8 cellular contexts compared by ENCODE assay signal in genomic region chr6:166627039-166627874, GRCh38. TPM values are rescaled to one million over a fixed set of nuclear protein-coding genes. Genes with fewer than 3 reads are reported as not detected.
DNase-seq lines count a peak whose midpoint lies in the region; ATAC-seq and TF ChIP-seq lines count a peak whose summit lies in the region.

RPS6KA2 (minus strand) TSS chr6:166627251; CDS start chr6:166627019, 232 bp downstream.

- H3K9me3 ChIP-seq in gastroesophageal sphincter (no peaks in the 10 kb centered on the region), neutrophil (no peaks in the 10 kb centered on the region)

- H3K36me3 ChIP-seq in gastroesophageal sphincter (no peaks in the 10 kb centered on the region), neutrophil (no peaks in the 10 kb centered on the region)

- TF ChIP-seq CTCF in HFF-Myc (IDR thresholded peaks at IDR 0.05; ENCODE audit: low read depth, low read length, missing control alignments) (no peak), gastroesophageal sphincter (IDR thresholded peaks at IDR 0.05) (no peak), neutrophil (IDR thresholded peaks at IDR 0.05) (peak; percentile 37), subcutaneous adipose tissue (IDR thresholded peaks at IDR 0.05; ENCODE audit: low read depth) (no peak)

- TF ChIP-seq EP300 in gastroesophageal sphincter (IDR thresholded peaks at IDR 0.05), result no peak

- peak within 1 kb of the TSS; percentile 75 for H3K4me3 ChIP-seq in HFF-Myc (replicated peaks; ENCODE audit: low read depth, low read length)
- H3K4me3 ChIP-seq in gastroesophageal sphincter, result peak within 1 kb of the TSS; percentile 73 to 91
- H3K4me3 ChIP-seq in neutrophil (ENCODE audit: low read depth in 1 of 2, low read length in 1 of 2), result peak within 1 kb of the TSS; percentile 74 to 85

- peak; percentile 92 for ATAC-seq in gastroesophageal sphincter

- H3K27ac ChIP-seq in gastroesophageal sphincter (peak within 1 kb of the TSS; percentile 68 to 95 (median 93)), neutrophil (peak within 1 kb of the TSS; percentile 81)

- TF ChIP-seq POLR2A in gastroesophageal sphincter (IDR thresholded peaks at IDR 0.05), result peak; percentile 86 to 97

- 0 to 2% methylated on average over 9 to 11 of the region's 86 CpGs for WGBS in gastroesophageal sphincter (ENCODE audit: low coverage in 1 of 2), 2 donors

- H3K4me1 ChIP-seq in gastroesophageal sphincter (peaks cover 0 to 55% (median 16%) of the 10 kb centered on the region in 3 donors), neutrophil (ENCODE audit: control insufficient read depth in 1 of 2, insufficient read depth in 1 of 2, low read depth in 1 of 2, low read length in 1 of 2) (peaks cover 26 to 54% of the 10 kb centered on the region in 2 experiments)

- DNase-seq in GM04504 (ENCODE audit: low read depth), result peak; percentile 99
- peak; percentile 96 for DNase-seq in HFF-Myc (ENCODE audit: extremely low read depth, low read depth)
- peak; percentile 99 for DNase-seq in MV-4-11 (lab: John Stamatoyannopoulos, UW)
- peak; percentile 99 for DNase-seq in SK-N-DZ (ENCODE audit: low spot score)
- peak; percentile 100 for DNase-seq in activated naive CD4-positive, alpha-beta T cell treated with anti-CD3 and anti-CD28 coated beads, Interleukin-2, amount 50 U/mL, for 16 hours

- H3K27me3 ChIP-seq in gastroesophageal sphincter (no peaks in the 10 kb centered on the region), neutrophil (no peaks in the 10 kb centered on the region)

RNA-seq across cellular contexts. Expression of gene RPS6KA2, which starts in this region (rescaled TPM):
- polyA plus RNA-seq in SK-N-DZ (2014; cell fraction: cytosol; rRNA removed), result 10.1 and 12.3 TPM in 2 replicates
- 6.8 and 9.0 TPM in 2 replicates for polyA plus RNA-seq in SK-N-DZ (2014; cell fraction: nucleus; rRNA removed)
- total RNA-seq in gastroesophageal sphincter (100 to 1,000 TPM in 1 of 4 donors, 10 to 100 TPM in 3; 55.4 to 119 (median 76.4) TPM), subcutaneous adipose tissue (100 to 1,000 TPM in 2 of 4 donors, 10 to 100 TPM in 2; 43.9 to 161 (median 82.7) TPM)

Comparison
In these comparisons a context has a peak if more than half of its experiments do, and no peak if none do; other contexts are left out.
1. Peak in every context shown above with its lines: DNase-seq, ATAC-seq, H3K4me3 ChIP-seq and H3K27ac ChIP-seq.